Comparison of ENCODE assay signal across 12 cellular contexts in genomic region chr14:61329478-61330051, GRCh38. TPM values are rescaled to one million over a fixed set of nuclear protein-coding genes. Genes with fewer than 3 reads are reported as not detected.
DNase-seq lines count a peak whose midpoint lies in the region; ATAC-seq and TF ChIP-seq lines count a peak whose summit lies in the region.
"Had no signal": no experiment of that assay in that cellular context is flagged by ENCODE, and none has a peak within 500 bp of the region (broad histone marks: within the 10 kb centered on the region; RNA-seq: fewer than 3 reads in every experiment).

No MANE protein-coding gene starts in this region.

- DNase-seq in DND-41 (no peak), naive B cell (no peak), NCI-H2171 (lab: John Stamatoyannopoulos, UW) (no peak), NCI-H1694 (lab: John Stamatoyannopoulos, UW) (no peak), HK-2 (ENCODE audit: unreplicated experiment) (no peak), RKO (ENCODE audit: low spot score) (no peak)
- DNase-seq in T-helper 2 cell treated with Interferon-gamma antibody and Interleukin-4, amounts not matched to agents 5 μg/mL and 100 μg/mL, for 36 hours (ENCODE audit: low spot score) = no peak
- DNase-seq: activated CD4-positive, CD25-positive, alpha-beta regulatory T cell treated with anti-CD3 and anti-CD28 coated beads, Interleukin-2, amount 50 U/mL, for 72 hours; GM23248; NCI-H82; pancreas had no signal

- no peak overlapping the region for H3K9ac ChIP-seq in DND-41 (ENCODE audit: low read depth, low read length)
- H3K9ac ChIP-seq: GM23248 had no signal

- TF ChIP-seq CTCF in DND-41 (IDR thresholded peaks at IDR 0.05; ENCODE audit: borderline replicate concordance, extremely low read depth, low read length, poor library complexity, severe bottlenecking) = no peak

- H3K4me1 Mint-ChIP-seq in T-helper 2 cell treated with Interferon-gamma antibody and Interleukin-4, amounts not matched to agents 5 μg/mL and 100 μg/mL, for 36 hours (ENCODE audit: low read depth) = peaks cover 78% of the 10 kb centered on the region
- H3K4me1 Mint-ChIP-seq in naive B cell = peaks cover 7 to 15% (median 12%) of the 10 kb centered on the region in 3 donors

- no peak overlapping the region for H2AFZ ChIP-seq in DND-41 (ENCODE audit: low read depth, low read length)
- H2AFZ ChIP-seq: GM23248 had no signal

- peak overlapping the region; percentile 72 for H3K4me3 Mint-ChIP-seq in T-helper 2 cell treated with Interferon-gamma antibody and Interleukin-4, amounts not matched to agents 5 μg/mL and 100 μg/mL, for 36 hours
- no peak overlapping the region for H3K4me3 Mint-ChIP-seq in naive B cell

- H3K4me3 ChIP-seq in DND-41 (ENCODE audit: low read depth in 1 of 2, low read length in 2 of 2) = 0 out of 4 replicates have a peak overlapping the region, but pooled peaks of 1 of the 2 experiments have one; percentile 16
- H3K4me3 ChIP-seq: GM23248, pancreas had no signal

- H3K27me3 ChIP-seq in DND-41 (ENCODE audit: insufficient read depth, low read length, poor library complexity) = no peaks in the 10 kb centered on the region
- H3K27me3 ChIP-seq: pancreas had no signal

- H3K9me3 ChIP-seq in DND-41 (ENCODE audit: insufficient read depth, low read length, severe bottlenecking) = no peaks in the 10 kb centered on the region
- H3K9me3 ChIP-seq: pancreas had no signal

- peak overlapping the region; percentile 45; the same call in 1 of the 2 replicates for H3K4me2 ChIP-seq in DND-41 (ENCODE audit: insufficient read depth, low read length)

- peaks cover 44% of the 10 kb centered on the region for H3K36me3 ChIP-seq in DND-41 (ENCODE audit: insufficient read depth, low read length)
- H3K36me3 ChIP-seq: pancreas had no signal

- peaks cover 98% of the 10 kb centered on the region for H3K79me2 ChIP-seq in DND-41 (ENCODE audit: insufficient read depth, low read length)

- peak overlapping the region; percentile 84 for H3K27ac Mint-ChIP-seq in T-helper 2 cell treated with Interferon-gamma antibody and Interleukin-4, amounts not matched to agents 5 μg/mL and 100 μg/mL, for 36 hours
- H3K27ac Mint-ChIP-seq in naive B cell = peak overlapping the region in 2 of 6 donors; percentile 2 to 41

- peak overlapping the region; percentile 45 for H3K27ac ChIP-seq in DND-41 (ENCODE audit: low read length)
- H3K27ac ChIP-seq: GM23248, pancreas had no signal

- H3K27me3 Mint-ChIP-seq in T-helper 2 cell treated with Interferon-gamma antibody and Interleukin-4, amounts not matched to agents 5 μg/mL and 100 μg/mL, for 36 hours (ENCODE audit: low read depth) = no peaks in the 10 kb centered on the region
- no peaks in the 10 kb centered on the region for H3K27me3 Mint-ChIP-seq in naive B cell

- peaks cover 54% of the 10 kb centered on the region for H3K36me3 Mint-ChIP-seq in T-helper 2 cell treated with Interferon-gamma antibody and Interleukin-4, amounts not matched to agents 5 μg/mL and 100 μg/mL, for 36 hours (ENCODE audit: low read depth)
- no peaks in the 10 kb centered on the region for H3K36me3 Mint-ChIP-seq in naive B cell

- H4K20me1 ChIP-seq in DND-41 (ENCODE audit: insufficient read depth, low read length) = peaks cover 15% of the 10 kb centered on the region; the same call in 1 of the 2 replicates

- peaks cover 90% of the 10 kb centered on the region for H3K4me1 ChIP-seq in DND-41 (ENCODE audit: insufficient read depth, low read length)

- H3K9me3 Mint-ChIP-seq in T-helper 2 cell treated with Interferon-gamma antibody and Interleukin-4, amounts not matched to agents 5 μg/mL and 100 μg/mL, for 36 hours = peaks cover 8% of the 10 kb centered on the region
- H3K9me3 Mint-ChIP-seq in naive B cell = peaks cover 0 to 13% (median 0%) of the 10 kb centered on the region in 7 donors

- ATAC-seq in DND-41 (ENCODE audit: insufficient read depth, low read depth) (no peak), GM21825 (IDR thresholded peaks at IDR 0.05; ENCODE audit: unreplicated experiment) (peak; percentile 58), naive B cell (ENCODE audit: low read depth in 2 of 2) (peak; percentile 83)

RNA-seq across cellular contexts. Expression of gene PRKCH, which starts 8.2 kb away (rescaled TPM):
- 1 to 10 TPM in 5 of 6 donors, under 1 TPM in 1; 0.59 to 2.8 (median 2.1) TPM for polyA plus RNA-seq in naive B cell (ENCODE audit: low read depth in 6 of 6)

RNA-seq across cellular contexts. Expression of gene TMEM30B, which starts 48.4 kb away (rescaled TPM):
- under 1 TPM in 1 of 6 donors, not detected in 5; 0.07 TPM for polyA plus RNA-seq in naive B cell (ENCODE audit: low read depth in 6 of 6)
